3 cellular contexts compared by ENCODE assay signal in genomic region chr3:123464211-123464610, GRCh38. TPM values are rescaled to one million over a fixed set of nuclear protein-coding genes. Genes with fewer than 3 reads are reported as not detected.
"Had no signal": no experiment of that assay in that cellular context is flagged by ENCODE, and none has a peak within 500 bp of the region (broad histone marks: within the 10 kb centered on the region; RNA-seq: fewer than 3 reads in every experiment).

No MANE protein-coding gene starts in this region.

- H3K4me3 ChIP-seq: GM12878 had no signal

- DNase-seq: GDM1, GF-D8 had no signal

- ATAC-seq: GM12878 had no signal

RNA-seq across cellular contexts. Expression of gene ADCY5, which starts 15.3 kb away (rescaled TPM):
- total RNA-seq: GM12878 had no signal
